17 cellular contexts compared by ENCODE assay signal in the genomic region with DNA sequence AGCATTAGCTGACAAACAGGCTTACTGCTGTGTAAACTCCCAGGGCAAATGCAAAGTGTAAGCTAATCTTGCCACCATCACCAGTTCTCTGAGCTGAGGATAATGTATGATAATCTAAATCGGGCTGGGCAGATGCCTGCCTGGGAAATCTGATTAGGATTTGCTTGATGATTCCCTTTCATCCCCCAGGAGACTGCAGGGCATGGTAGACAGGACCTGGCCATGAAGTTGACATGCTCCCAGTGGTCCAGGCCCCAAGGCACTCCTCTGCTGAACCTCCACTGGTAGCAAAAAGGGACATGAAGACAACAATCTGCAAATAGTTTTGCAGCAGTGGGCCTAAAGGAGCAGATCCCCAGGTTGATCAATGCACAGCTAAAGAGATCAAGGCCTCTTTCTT.
DNase-seq lines count a peak whose midpoint lies in the region; ATAC-seq and TF ChIP-seq lines count a peak whose summit lies in the region.
"Had no signal": no experiment of that assay in that cellular context is flagged by ENCODE, and none has a peak within 500 bp of the region (broad histone marks: within the 10 kb centered on the region; RNA-seq: fewer than 3 reads in every experiment).

No MANE protein-coding gene starts in this region.

- CTCF ChIA-PET in SK-N-SH (lab: Yijun Ruan, JAX): interaction anchor here (0.6 to 3.5 kb wide), 10 partner anchors 9 to 315 kb away, joined by 3 to 15 read pairs (median 4); no protein-coding TSS in a partner anchor

- ATAC-seq in GM21717 (IDR thresholded peaks at IDR 0.05; ENCODE audit: unreplicated experiment): no peak

- H3K9ac ChIP-seq in SK-N-SH: no peak overlapping the region
- H3K9ac ChIP-seq: KMS-11 had no signal

- TF ChIP-seq RAD21 in SK-N-SH (IDR thresholded peaks at IDR 0.05; ENCODE audit: low read length): peak; percentile 27; the same call in 1 of the 2 replicates

- H3K27me3 ChIP-seq in SK-N-SH (ENCODE audit: insufficient read depth) (no peaks in the 10 kb centered on the region), BE2C (no peaks in the 10 kb centered on the region; the same call in 1 of the 2 replicates)

- H3K36me3 ChIP-seq in SK-N-SH (replicated peaks in 1 of 2; ENCODE audit: control insufficient read depth in 1 of 2, insufficient read depth in 2 of 2, low read length in 1 of 2): no peaks in the 10 kb centered on the region
- no peaks in the 10 kb centered on the region for H3K36me3 ChIP-seq in BE2C

- H3K4me2 ChIP-seq in SK-N-SH: no peak overlapping the region
- H3K4me2 ChIP-seq: KMS-11 had no signal

- POLR2A ChIA-PET in SK-N-SH (lab: Yijun Ruan, JAX): interaction anchor here (1.4 kb wide), 1 partner anchor 10 kb away, joined by 4 read pairs; no protein-coding TSS in a partner anchor

- H3K9me3 ChIP-seq in SK-N-SH (no peaks in the 10 kb centered on the region), BE2C (no peaks in the 10 kb centered on the region)

- no peak overlapping the region for H3K4me3 ChIP-seq in SK-N-SH (ENCODE audit: low read depth in 2 of 2, low read length in 1 of 2)
- H3K4me3 ChIP-seq in BE2C (ENCODE audit: low read depth, low read length): no peak overlapping the region

- 0% methylated on average over 1 of the region's 1 CpG for WGBS in SK-N-SH (ENCODE audit: low lambda C conversion rate)

- DNase-seq in D341Med (ENCODE audit: low spot score) (peak; percentile 83), NCI-H526 treated with DMSO at 0.1 percent for 48 hours (lab: John Stamatoyannopoulos, UW) (peak; percentile 89), SK-N-SH (peak; percentile 76), left kidney (ENCODE audit: low read depth, low spot score) (peak; percentile 13), G401 (ENCODE audit: low spot score) (no peak), AG08396 (ENCODE audit: low spot score) (no peak), BE2C (no peak)
- DNase-seq: 8988T; C1 segment of cervical spinal cord; CD4-positive, CD25-positive, alpha-beta regulatory T cell; CD8-positive, alpha-beta memory T cell; COR-L47; DMS79 treated with DMSO at 0.1 percent for 48 hours; GOT3; H7 had no signal

- H2AFZ ChIP-seq in SK-N-SH (ENCODE audit: low read depth): no peak overlapping the region

- peak in 1 of 2 experiments; percentile 99; a peak in 2 of 4 replicates for TF ChIP-seq EP300 in SK-N-SH (IDR thresholded peaks at IDR 0.05; ENCODE audit: borderline replicate concordance in 1 of 2, low read depth in 1 of 2, low read length in 1 of 2)

- no peaks in the 10 kb centered on the region; the same call in 1 of the 2 replicates for H3K79me2 ChIP-seq in SK-N-SH (ENCODE audit: insufficient read depth)

- no peaks in the 10 kb centered on the region for H3F3A ChIP-seq in SK-N-SH (replicated peaks; ENCODE audit: insufficient read depth)

- peak overlapping the region in 1 of 2 experiments; percentile 69; a peak in 2 of 4 replicates for H3K27ac ChIP-seq in SK-N-SH (ENCODE audit: low read depth in 2 of 2, low read length in 1 of 2)
- H3K27ac ChIP-seq: KMS-11 had no signal

- no peaks in the 10 kb centered on the region for H3K9me2 ChIP-seq in SK-N-SH

- TF ChIP-seq CTCF in SK-N-SH (IDR thresholded peaks at IDR 0.05) (no peak), BE2C (IDR thresholded peaks at IDR 0.05; ENCODE audit: low read depth, low read length) (no peak)

- in situ Hi-C loops in G401 (cut with HindIII; ENCODE audit: low sequenced_read_pairs): no loop called here

- H3K4me1 ChIP-seq in SK-N-SH (ENCODE audit: control insufficient read depth in 1 of 2, insufficient read depth in 2 of 2, low read depth in 1 of 2, low read length in 1 of 2) (peaks cover 0 to 56% of the 10 kb centered on the region in 2 experiments; a peak in 3 of 4 replicates), BE2C (no peaks in the 10 kb centered on the region)

- no peaks in the 10 kb centered on the region for H4K20me1 ChIP-seq in SK-N-SH (ENCODE audit: insufficient read depth)

TF ChIP-seq in SK-N-SH, 30 proteins besides CTCF, POLR2A, EP300 and RAD21 (continues in another document):
- TF ChIP-seq SMC3 (IDR thresholded peaks at IDR 0.05; ENCODE audit: low read depth, low read length) (no peak), ELF1 (IDR thresholded peaks at IDR 0.05) (no peak), EZH2phosphoT487 (IDR thresholded peaks at IDR 0.05; ENCODE audit: borderline replicate concordance, low read depth) (no peak), POLR2AphosphoS5 (IDR thresholded peaks at IDR 0.05; ENCODE audit: low read depth, low read length) (0 out of 2 replicates have a peak, but pooled peaks have one; percentile 9), TCF12 (IDR thresholded peaks at IDR 0.05) (peak; percentile 40), CHD2 (IDR thresholded peaks at IDR 0.05; ENCODE audit: low read length, partially characterized antibody) (peak; percentile 83), RFX5 (IDR thresholded peaks at IDR 0.05; ENCODE audit: low read length) (no peak), YY1 (IDR thresholded peaks at IDR 0.05; ENCODE audit: low read depth) (no peak), RCOR1 (IDR thresholded peaks at IDR 0.05; ENCODE audit: low read length) (peak; percentile 99), RXRA (IDR thresholded peaks at IDR 0.05; ENCODE audit: borderline replicate concordance, low read depth) (no peak), TEAD4 (IDR thresholded peaks at IDR 0.05; ENCODE audit: borderline replicate concordance, insufficient read depth) (no peak), GABPA (IDR thresholded peaks at IDR 0.05; ENCODE audit: low read depth) (no peak), GATA2 (CRISPR knock-in tag; IDR thresholded peaks at IDR 0.05) (peak; percentile 99), SIN3A (IDR thresholded peaks at IDR 0.05; ENCODE audit: borderline replicate concordance, low read depth, low read length) (no peak), MXI1 (IDR thresholded peaks at IDR 0.05; ENCODE audit: low read depth, low read length) (peak; percentile 69; the same call in 1 of the 2 replicates), FOXM1 (IDR thresholded peaks at IDR 0.05; ENCODE audit: low read depth) (no peak), FOXJ3 (CRISPR knock-in tag; IDR thresholded peaks at IDR 0.05) (peak; percentile 87), NFIC (IDR thresholded peaks at IDR 0.05; ENCODE audit: borderline replicate concordance) (no peak), MEF2A (IDR thresholded peaks at IDR 0.05; ENCODE audit: borderline replicate concordance, low read depth) (no peak)
- TF ChIP-seq, protein P1, sequence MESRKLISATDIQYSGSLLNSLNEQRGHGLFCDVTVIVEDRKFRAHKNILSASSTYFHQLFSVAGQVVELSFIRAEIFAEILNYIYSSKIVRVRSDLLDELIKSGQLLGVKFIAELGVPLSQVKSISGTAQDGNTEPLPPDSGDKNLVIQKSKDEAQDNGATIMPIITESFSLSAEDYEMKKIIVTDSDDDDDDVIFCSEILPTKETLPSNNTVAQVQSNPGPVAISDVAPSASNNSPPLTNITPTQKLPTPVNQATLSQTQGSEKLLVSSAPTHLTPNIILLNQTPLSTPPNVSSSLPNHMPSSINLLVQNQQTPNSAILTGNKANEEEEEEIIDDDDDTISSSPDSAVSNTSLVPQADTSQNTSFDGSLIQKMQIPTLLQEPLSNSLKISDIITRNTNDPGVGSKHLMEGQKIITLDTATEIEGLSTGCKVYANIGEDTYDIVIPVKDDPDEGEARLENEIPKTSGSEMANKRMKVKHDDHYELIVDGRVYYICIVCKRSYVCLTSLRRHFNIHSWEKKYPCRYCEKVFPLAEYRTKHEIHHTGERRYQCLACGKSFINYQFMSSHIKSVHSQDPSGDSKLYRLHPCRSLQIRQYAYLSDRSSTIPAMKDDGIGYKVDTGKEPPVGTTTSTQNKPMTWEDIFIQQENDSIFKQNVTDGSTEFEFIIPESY (IDR thresholded peaks at IDR 0.05; ENCODE audit: borderline replicate concordance, low read depth): no peak
- TF ChIP-seq, protein P2, sequence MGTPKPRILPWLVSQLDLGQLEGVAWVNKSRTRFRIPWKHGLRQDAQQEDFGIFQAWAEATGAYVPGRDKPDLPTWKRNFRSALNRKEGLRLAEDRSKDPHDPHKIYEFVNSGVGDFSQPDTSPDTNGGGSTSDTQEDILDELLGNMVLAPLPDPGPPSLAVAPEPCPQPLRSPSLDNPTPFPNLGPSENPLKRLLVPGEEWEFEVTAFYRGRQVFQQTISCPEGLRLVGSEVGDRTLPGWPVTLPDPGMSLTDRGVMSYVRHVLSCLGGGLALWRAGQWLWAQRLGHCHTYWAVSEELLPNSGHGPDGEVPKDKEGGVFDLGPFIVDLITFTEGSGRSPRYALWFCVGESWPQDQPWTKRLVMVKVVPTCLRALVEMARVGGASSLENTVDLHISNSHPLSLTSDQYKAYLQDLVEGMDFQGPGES (IDR thresholded peaks at IDR 0.05; ENCODE audit: low read depth, low read length): no peak
- TF ChIP-seq, protein P3, sequence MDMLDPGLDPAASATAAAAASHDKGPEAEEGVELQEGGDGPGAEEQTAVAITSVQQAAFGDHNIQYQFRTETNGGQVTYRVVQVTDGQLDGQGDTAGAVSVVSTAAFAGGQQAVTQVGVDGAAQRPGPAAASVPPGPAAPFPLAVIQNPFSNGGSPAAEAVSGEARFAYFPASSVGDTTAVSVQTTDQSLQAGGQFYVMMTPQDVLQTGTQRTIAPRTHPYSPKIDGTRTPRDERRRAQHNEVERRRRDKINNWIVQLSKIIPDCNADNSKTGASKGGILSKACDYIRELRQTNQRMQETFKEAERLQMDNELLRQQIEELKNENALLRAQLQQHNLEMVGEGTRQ (IDR thresholded peaks at IDR 0.05; ENCODE audit: borderline replicate concordance, low read depth, low read length): no peak
- TF ChIP-seq, protein P4, sequence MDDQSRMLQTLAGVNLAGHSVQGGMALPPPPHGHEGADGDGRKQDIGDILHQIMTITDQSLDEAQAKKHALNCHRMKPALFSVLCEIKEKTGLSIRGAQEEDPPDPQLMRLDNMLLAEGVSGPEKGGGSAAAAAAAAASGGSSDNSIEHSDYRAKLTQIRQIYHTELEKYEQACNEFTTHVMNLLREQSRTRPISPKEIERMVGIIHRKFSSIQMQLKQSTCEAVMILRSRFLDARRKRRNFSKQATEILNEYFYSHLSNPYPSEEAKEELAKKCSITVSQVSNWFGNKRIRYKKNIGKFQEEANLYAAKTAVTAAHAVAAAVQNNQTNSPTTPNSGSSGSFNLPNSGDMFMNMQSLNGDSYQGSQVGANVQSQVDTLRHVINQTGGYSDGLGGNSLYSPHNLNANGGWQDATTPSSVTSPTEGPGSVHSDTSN (IDR thresholded peaks at IDR 0.05): 0 out of 2 replicates have a peak, but pooled peaks have one; percentile 17
- TF ChIP-seq, protein P5, sequence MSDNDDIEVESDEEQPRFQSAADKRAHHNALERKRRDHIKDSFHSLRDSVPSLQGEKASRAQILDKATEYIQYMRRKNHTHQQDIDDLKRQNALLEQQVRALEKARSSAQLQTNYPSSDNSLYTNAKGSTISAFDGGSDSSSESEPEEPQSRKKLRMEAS (IDR thresholded peaks at IDR 0.05; ENCODE audit: low read depth): no peak

Comparison
In these comparisons a context has a peak if more than half of its experiments do, and no peak if none do; other contexts are left out.
1. DNase-seq: peak in D341Med (single experiment), NCI-H526 treated with DMSO at 0.1 percent for 48 hours (single experiment), SK-N-SH (single experiment) and left kidney (single experiment); none in G401 (single experiment), AG08396 (single experiment) and BE2C (single experiment).